ENCODE assay signal across 8 cellular contexts in the genomic region with DNA sequence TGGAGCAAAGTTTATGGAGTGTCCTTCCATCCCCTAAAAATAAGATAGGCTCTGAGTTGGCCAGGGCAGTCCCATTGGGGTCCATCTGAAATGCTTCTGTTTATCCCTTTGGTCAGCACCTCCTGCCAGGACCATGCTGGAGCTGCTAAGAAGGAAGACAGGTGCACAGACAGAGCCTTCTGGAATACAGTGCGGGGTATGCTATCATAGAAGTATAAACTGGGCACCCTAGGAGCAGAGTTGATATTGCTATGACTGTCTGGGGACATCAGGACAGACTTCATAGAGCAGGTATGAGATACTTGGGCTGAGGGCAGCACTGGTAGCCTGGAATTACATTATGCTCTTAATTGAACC.
DNase-seq lines count a peak whose midpoint lies in the region; ATAC-seq and TF ChIP-seq lines count a peak whose summit lies in the region.

No MANE protein-coding gene starts in this region.

- no peak for TF ChIP-seq CTCF in CD8-positive, alpha-beta T cell (IDR thresholded peaks at IDR 0.05)
- no peak for TF ChIP-seq CTCF in epithelial cell of proximal tubule (conservative IDR thresholded peaks at IDR 0.05; ENCODE audit: low read depth, low read length)

- no peaks in the 10 kb centered on the region for H3K27me3 Mint-ChIP-seq in CD8-positive, alpha-beta T cell (ENCODE audit: low read depth)

- CTCF ChIA-PET in CD8-positive, alpha-beta T cell (lab: Charles Lee), result interaction anchor here (0.9 to 1.5 kb wide), 3 partner anchors 69 to 206 kb away, joined by 3 to 4 read pairs (median 3); no protein-coding TSS in a partner anchor

- peak overlapping the region; percentile 84 for H3K27ac Mint-ChIP-seq in CD8-positive, alpha-beta T cell

- intact Hi-C loops in CD8-positive, alpha-beta T cell (cut with DNase I, micrococcal nuclease), result loop anchor here (1.0 to 5.0 kb wide), 3 partner anchors 8 to 63 kb away; no protein-coding TSS in a partner anchor

- peak overlapping the region; percentile 51 for H3K9ac ChIP-seq in skeletal muscle satellite cell (ENCODE audit: low read depth, low read length)

- no peak for DNase-seq in CD8-positive, alpha-beta T cell
- DNase-seq in SJCRH30 (no peak), epithelial cell of proximal tubule (ENCODE audit: low read depth) (no peak), DMS114 treated with DMSO at 0.1 percent for 48 hours (lab: John Stamatoyannopoulos, UW; ENCODE audit: unreplicated experiment) (no peak), activated gamma-delta T cell treated with Interleukin-2 at 50 U/mL for 16 hours (no peak), H7 (no peak)
- no peak for DNase-seq in stimulated activated CD4-positive, alpha-beta T cell treated with anti-CD3 and anti-CD28 coated beads, Interleukin-4, amount 100 ng/mL, for 4 hours

- peak overlapping the region; percentile 13 for H3K27ac ChIP-seq in CD8-positive, alpha-beta T cell (ENCODE audit: low read depth, low read length)
- H3K27ac ChIP-seq in SJCRH30, result 0 out of 2 replicates have a peak overlapping the region, but pooled peaks have one; percentile 6

- H3K9me3 ChIP-seq in CD8-positive, alpha-beta T cell (ENCODE audit: low read length), result no peaks in the 10 kb centered on the region
- H3K9me3 ChIP-seq in SJCRH30 (replicated peaks) (no peaks in the 10 kb centered on the region), skeletal muscle satellite cell (replicated peaks; ENCODE audit: low read length) (no peaks in the 10 kb centered on the region)

- H3K4me2 ChIP-seq in skeletal muscle satellite cell (ENCODE audit: low read length), result peak overlapping the region; percentile 24

- H3K4me1 ChIP-seq in CD8-positive, alpha-beta T cell (ENCODE audit: insufficient read depth, low read length), result peaks cover 44% of the 10 kb centered on the region
- H3K4me1 ChIP-seq in SJCRH30 (peaks cover 20% of the 10 kb centered on the region), skeletal muscle satellite cell (ENCODE audit: control insufficient read depth, insufficient read depth, low read length) (peaks cover 59% of the 10 kb centered on the region)

- H3K4me3 Mint-ChIP-seq in CD8-positive, alpha-beta T cell, result no peak overlapping the region

- no peak overlapping the region for H3K4me3 ChIP-seq in CD8-positive, alpha-beta T cell (ENCODE audit: low read depth, low read length)
- H3K4me3 ChIP-seq in SJCRH30 (no peak overlapping the region), epithelial cell of proximal tubule (ENCODE audit: low read depth, low read length) (peak overlapping the region; percentile 25), skeletal muscle satellite cell (ENCODE audit: low read length) (peak overlapping the region; percentile 1), H7 (ENCODE audit: insufficient read depth, low read depth, low read length) (no peak overlapping the region)

- no peaks in the 10 kb centered on the region for H3K27me3 ChIP-seq in CD8-positive, alpha-beta T cell (ENCODE audit: insufficient read depth, low read length)
- H3K27me3 ChIP-seq in SJCRH30 (no peaks in the 10 kb centered on the region), skeletal muscle satellite cell (ENCODE audit: control insufficient read depth, insufficient read depth, low read length) (no peaks in the 10 kb centered on the region), H7 (ENCODE audit: control insufficient read depth, insufficient read depth, low read length) (no peaks in the 10 kb centered on the region)

- H3K9me3 Mint-ChIP-seq in CD8-positive, alpha-beta T cell, result no peaks in the 10 kb centered on the region

- H3K36me3 Mint-ChIP-seq in CD8-positive, alpha-beta T cell, result peaks cover 81% of the 10 kb centered on the region

- peaks cover 28% of the 10 kb centered on the region for H3K36me3 ChIP-seq in CD8-positive, alpha-beta T cell (ENCODE audit: insufficient read depth, low read length)
- H3K36me3 ChIP-seq in SJCRH30, result no peaks in the 10 kb centered on the region
- no peaks in the 10 kb centered on the region for H3K36me3 ChIP-seq in skeletal muscle satellite cell (ENCODE audit: insufficient read depth, low read length)
- H3K36me3 ChIP-seq in H7 (replicated peaks; ENCODE audit: control insufficient read depth, insufficient read depth, low read length), result no peaks in the 10 kb centered on the region

- POLR2A ChIA-PET in CD8-positive, alpha-beta T cell (lab: Charles Lee), result interaction anchor here (1.3 kb wide), 1 partner anchor 29 kb away, joined by 3 read pairs; no protein-coding TSS in a partner anchor

- ATAC-seq in CD8-positive, alpha-beta T cell, result no peak

- peaks cover 78% of the 10 kb centered on the region for H3K4me1 Mint-ChIP-seq in CD8-positive, alpha-beta T cell (ENCODE audit: low read depth)

Comparison
In these comparisons a context has a peak if more than half of its experiments do, and no peak if none do; other contexts are left out.
1. H3K4me3 ChIP-seq: peak in epithelial cell of proximal tubule (single experiment) and skeletal muscle satellite cell (single experiment); none in CD8-positive, alpha-beta T cell (single experiment), SJCRH30 (single experiment) and H7 (single experiment).